In genomic region chr7:137772748-137773147, GRCh38 we compare ENCODE assay signal across 13 cellular contexts.
A peak's percentile ranks its signal among the peaks of the same experiment; 100 is the strongest.
DNase-seq lines count a peak whose midpoint lies in the region; TF ChIP-seq lines count a peak whose summit lies in the region.
"Had no signal": no experiment of that assay in that cellular context is flagged by ENCODE, and none has a peak within 500 bp of the region (broad histone marks: within the 10 kb centered on the region; RNA-seq: fewer than 3 reads in every experiment).

No MANE protein-coding gene starts in this region.

- H3K27me3 ChIP-seq in neuronal stem cell (ENCODE audit: control insufficient read depth in 3 of 3, insufficient read depth in 3 of 3, low read depth in 1 of 3, low read length in 3 of 3) (no peaks in the 10 kb centered on the region), prostate gland (replicated peaks; ENCODE audit: insufficient read depth) (no peaks in the 10 kb centered on the region), transverse colon (no peaks in the 10 kb centered on the region)

- H3K9me3 ChIP-seq in neuronal stem cell (replicated peaks in 1 of 2; ENCODE audit: control insufficient read depth in 2 of 2, insufficient read depth in 1 of 2, low read depth in 1 of 2, low read length in 2 of 2) (no peaks in the 10 kb centered on the region), prostate gland (no peaks in the 10 kb centered on the region), transverse colon (no peaks in the 10 kb centered on the region)
- H3K9me3 ChIP-seq: thoracic aorta had no signal

- TF ChIP-seq POLR2A in prostate gland (IDR thresholded peaks at IDR 0.05) (no peak), transverse colon (IDR thresholded peaks at IDR 0.05) (no peak)

- H2AFZ ChIP-seq in neuronal stem cell (ENCODE audit: low read length): peak overlapping the region; percentile 9

- no peak overlapping the region for H4K8ac ChIP-seq in neuronal stem cell (ENCODE audit: low read depth, low read length)

- in situ Hi-C loops in transverse colon (cut with MboI; ENCODE audit: low pct_ligation_motif_present in 1 of 4, low pct_unique_long_range_greater_than_20kb in 1 of 4, low sequenced_read_pairs in 3 of 4): no loop called here

- H3K27ac ChIP-seq in neuronal stem cell (replicated peaks; ENCODE audit: low read length): no peak overlapping the region
- no peak overlapping the region for H3K27ac ChIP-seq in prostate gland
- no peak overlapping the region for H3K27ac ChIP-seq in transverse colon
- H3K27ac ChIP-seq: SK-N-MC, thoracic aorta had no signal

- H2AK5ac ChIP-seq in neuronal stem cell (ENCODE audit: low read depth, low read length): no peak overlapping the region

- no peak overlapping the region for H2BK120ac ChIP-seq in neuronal stem cell (ENCODE audit: low read depth, low read length)

- DNase-seq in CD1c-positive myeloid dendritic cell (ENCODE audit: extremely low spot score) (peak; percentile 11), M059J (ENCODE audit: low read depth) (peak; percentile 87), dermis microvascular lymphatic vessel endothelial cell (ENCODE audit: low read depth in 2 of 2) (peak; percentile 55 to 94), neuronal stem cell (ENCODE audit: low spot score) (no peak), prostate gland (ENCODE audit: low spot score) (no peak), HuH-7.5 (ENCODE audit: low spot score) (no peak), ureter (ENCODE audit: low spot score) (no peak), transverse colon (no peak)
- DNase-seq: KG1, NCI-H446, nephron progenitor cell had no signal

- H3K4me3 ChIP-seq in neuronal stem cell (ENCODE audit: low read length in 2 of 2): no peak overlapping the region
- H3K4me3 ChIP-seq in prostate gland: no peak overlapping the region
- H3K4me3 ChIP-seq in transverse colon: no peak overlapping the region
- H3K4me3 ChIP-seq: SK-N-MC, thoracic aorta had no signal

- TF ChIP-seq CTCF in prostate gland (IDR thresholded peaks at IDR 0.05): no peak
- TF ChIP-seq CTCF in transverse colon (IDR thresholded peaks at IDR 0.05): no peak

- no peak overlapping the region for H3K4ac ChIP-seq in neuronal stem cell (ENCODE audit: low read length)

- intact Hi-C loops in prostate gland (cut with DNase I): no loop called here
- intact Hi-C loops in transverse colon (cut with DNase I; ENCODE audit: low total_unique reads): no loop called here

- H3K4me1 ChIP-seq in neuronal stem cell (ENCODE audit: control insufficient read depth in 2 of 2, insufficient read depth in 1 of 2, low read depth in 1 of 2, low read length in 2 of 2): peaks cover 7 to 9% of the 10 kb centered on the region in 2 donors
- no peaks in the 10 kb centered on the region for H3K4me1 ChIP-seq in prostate gland (replicated peaks)
- H3K4me1 ChIP-seq in transverse colon: no peaks in the 10 kb centered on the region

- no peak overlapping the region for H3K4me2 ChIP-seq in neuronal stem cell (ENCODE audit: insufficient read depth, low read length, poor library complexity, severe bottlenecking)

- H2BK12ac ChIP-seq in neuronal stem cell (ENCODE audit: low read length): no peak overlapping the region

- H3K23ac ChIP-seq in neuronal stem cell (ENCODE audit: low read depth, low read length, poor library complexity): no peak overlapping the region

- H3K79me1 ChIP-seq in neuronal stem cell (ENCODE audit: low read depth, low read length): peaks cover 2% of the 10 kb centered on the region

- H3K18ac ChIP-seq in neuronal stem cell (ENCODE audit: low read length): no peak overlapping the region

- no peak for TF ChIP-seq EP300 in transverse colon (IDR thresholded peaks at IDR 0.05; ENCODE audit: low read depth)

- no peak overlapping the region for H3K14ac ChIP-seq in neuronal stem cell (ENCODE audit: low read length)

- no peak overlapping the region for H2BK15ac ChIP-seq in neuronal stem cell (ENCODE audit: low read length)

- H3K36me3 ChIP-seq in neuronal stem cell (replicated peaks in 1 of 2; ENCODE audit: control insufficient read depth in 2 of 2, insufficient read depth in 2 of 2, low read length in 2 of 2): no peaks in the 10 kb centered on the region
- H3K36me3 ChIP-seq in prostate gland: no peaks in the 10 kb centered on the region
- no peaks in the 10 kb centered on the region for H3K36me3 ChIP-seq in transverse colon
- H3K36me3 ChIP-seq: thoracic aorta had no signal

- no peak overlapping the region for H4K91ac ChIP-seq in neuronal stem cell (ENCODE audit: low read depth, low read length, poor library complexity)

- H2BK5ac ChIP-seq in neuronal stem cell (ENCODE audit: low read length): no peak overlapping the region

- no peak overlapping the region for H3K9ac ChIP-seq in neuronal stem cell (ENCODE audit: low read depth, low read length, poor library complexity)

Comparison
In these comparisons a context has a peak if more than half of its experiments do, and no peak if none do; other contexts are left out.
1. DNase-seq: peak in CD1c-positive myeloid dendritic cell (single experiment), M059J (single experiment) and dermis microvascular lymphatic vessel endothelial cell (2 of 2); none in neuronal stem cell (single experiment), prostate gland (single experiment), HuH-7.5 (single experiment), ureter (single experiment) and transverse colon (single experiment).